ENCODE assay signal across 16 cellular contexts in the genomic region with DNA sequence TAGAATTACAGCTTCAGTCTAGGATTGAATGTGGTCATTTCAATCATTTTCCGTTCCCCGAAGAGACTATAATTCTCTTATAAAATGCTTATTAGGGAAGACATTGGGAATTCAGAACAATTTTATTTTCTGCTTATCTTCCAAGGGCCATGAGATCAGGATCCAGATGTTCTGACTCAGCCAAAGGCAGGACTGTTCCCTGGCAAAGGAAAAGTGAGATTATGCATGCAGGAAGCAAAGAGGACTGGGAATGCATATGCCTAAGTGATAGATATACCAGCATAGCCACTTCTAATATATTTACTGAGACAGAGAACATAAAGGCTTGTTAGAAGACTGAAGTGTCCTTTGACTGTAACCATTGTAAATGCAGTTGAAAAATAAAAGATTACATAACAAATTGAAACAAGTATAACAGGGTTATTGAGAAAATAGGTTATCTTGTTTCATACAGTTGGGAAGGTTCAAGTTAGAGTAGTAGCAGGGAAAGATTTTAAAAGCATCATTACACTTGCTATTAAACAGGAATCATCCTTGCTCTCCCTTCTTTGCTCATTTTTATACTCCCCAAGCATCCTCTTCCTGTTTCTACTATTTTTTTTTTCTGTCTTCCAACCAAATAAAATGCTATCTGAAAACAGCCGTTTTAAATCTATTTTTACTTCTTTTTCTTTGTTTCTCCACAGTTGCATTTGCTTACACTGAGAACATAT.
DNase-seq lines count a peak whose midpoint lies in the region; ATAC-seq and TF ChIP-seq lines count a peak whose summit lies in the region.
"Had no signal": no experiment of that assay in that cellular context is flagged by ENCODE, and none has a peak within 500 bp of the region (broad histone marks: within the 10 kb centered on the region; RNA-seq: fewer than 3 reads in every experiment).

No MANE protein-coding gene starts in this region.

- no peaks in the 10 kb centered on the region for H3K9me3 ChIP-seq in mucosa of descending colon
- peaks cover 20% of the 10 kb centered on the region for H3K9me3 ChIP-seq in Karpas-422 (ENCODE audit: low read length)
- H3K9me3 ChIP-seq in body of pancreas = no peaks in the 10 kb centered on the region
- H3K9me3 ChIP-seq: tibial nerve had no signal

- H3K36me3 ChIP-seq in mucosa of descending colon (ENCODE audit: low read depth) = no peaks in the 10 kb centered on the region
- no peaks in the 10 kb centered on the region for H3K36me3 ChIP-seq in Karpas-422 (ENCODE audit: insufficient read depth, low read length)
- H3K36me3 ChIP-seq in body of pancreas (replicated peaks in 1 of 2; ENCODE audit: insufficient read depth in 1 of 2, low read depth in 2 of 2) = no peaks in the 10 kb centered on the region
- H3K36me3 ChIP-seq: tibial nerve had no signal

- no peak for TF ChIP-seq POLR2A in body of pancreas (IDR thresholded peaks at IDR 0.05)

- TF ChIP-seq CTCF in AG09309 (IDR thresholded peaks at IDR 0.05; ENCODE audit: control insufficient read depth, insufficient read depth, low read depth, low read length, missing control alignments) (no peak), mucosa of descending colon (IDR thresholded peaks at IDR 0.05) (no peak), body of pancreas (IDR thresholded peaks at IDR 0.05) (no peak)

- H3K4me1 ChIP-seq in mucosa of descending colon (ENCODE audit: low read depth) (peaks cover 9% of the 10 kb centered on the region), Karpas-422 (ENCODE audit: low read length) (no peaks in the 10 kb centered on the region), body of pancreas (no peaks in the 10 kb centered on the region)

- ATAC-seq in SK-N-SH treated with all-trans-retinoic acid at 6 μM for 48 hours (peak; percentile 83), Right ventricle myocardium superior (ENCODE audit: poor library complexity) (peak; percentile 83), mucosa of descending colon (peak; percentile 37), body of pancreas (no peak)
- ATAC-seq: activated CD4-positive, CD25-positive, alpha-beta regulatory T cell treated with anti-CD3 and anti-CD28 coated beads, Interleukin-2, amount 50 U/mL, for 24 hours; natural killer cell treated with Interleukin-12 subunit alpha and Interleukin-12 subunit beta and Interleukin-15 and Interleukin-18, amount 100 ng/mL, for 72 hours had no signal

- intact Hi-C loops in Right ventricle myocardium superior (cut with DNase I) = no loop called here
- intact Hi-C loops in mucosa of descending colon (cut with DNase I, micrococcal nuclease) = no loop called here
- intact Hi-C loops in body of pancreas (cut with DNase I) = no loop called here

- DNase-seq in AG09309 (ENCODE audit: low read depth) (peak; percentile 28), Right ventricle myocardium superior (no peak), mucosa of descending colon (no peak), dedifferentiated amniotic fluid mesenchymal stem cell (ENCODE audit: extremely low spot score) (no peak), T-helper 1 cell (no peak), Karpas-422 (no peak), body of pancreas (no peak)
- DNase-seq: ACHN; activated CD8-positive, alpha-beta memory T cell treated with anti-CD3 and anti-CD28 coated beads, Interleukin-2, amount 50 U/mL, for 4 hours; left cardiac atrium; NCI-H187; stimulated activated CD4-positive, alpha-beta T cell treated with anti-CD3 and anti-CD28 coated beads, Interleukin-4, amount 100 ng/mL, for 1 hour had no signal

- 51 to 57% methylated on average over 3 of the region's 3 CpGs for WGBS in body of pancreas, 2 donors

- no peak overlapping the region for H3K4me2 ChIP-seq in Karpas-422 (ENCODE audit: low read depth, low read length, poor library complexity, severe bottlenecking)

- H3K9ac ChIP-seq in Karpas-422 (ENCODE audit: low read length) = no peak overlapping the region

- H3K79me2 ChIP-seq in Karpas-422 (ENCODE audit: low read length) = no peaks in the 10 kb centered on the region

- no peaks in the 10 kb centered on the region for H3K9me2 ChIP-seq in Karpas-422 (replicated peaks; ENCODE audit: insufficient read depth, low read length)

- H3K27ac ChIP-seq in Karpas-422 (ENCODE audit: low read length) = no peak overlapping the region
- no peak overlapping the region for H3K27ac ChIP-seq in body of pancreas

- H3K4me3 ChIP-seq in AG09309 (ENCODE audit: control insufficient read depth, low read depth, low read length) (no peak overlapping the region), mucosa of descending colon (no peak overlapping the region), Karpas-422 (ENCODE audit: low read length) (no peak overlapping the region), body of pancreas (no peak overlapping the region)
- H3K4me3 ChIP-seq: tibial nerve had no signal

- H2AFZ ChIP-seq in Karpas-422 (ENCODE audit: low read length) = no peak overlapping the region

- H3K27me3 ChIP-seq in Karpas-422 (ENCODE audit: low read length) (no peaks in the 10 kb centered on the region), body of pancreas (no peaks in the 10 kb centered on the region)
- H3K27me3 ChIP-seq: tibial nerve had no signal

- H4K20me1 ChIP-seq in Karpas-422 (ENCODE audit: insufficient read depth, low read depth, low read length) = no peaks in the 10 kb centered on the region

TF ChIP-seq in SK-N-SH treated with all-trans-retinoic acid at 6 μM for 48 hours, 23 proteins besides CTCF, POLR2A, EP300 and RAD21:
- TF ChIP-seq TCF4 (CRISPR knock-in tag; IDR thresholded peaks at IDR 0.05; ENCODE audit: borderline replicate concordance) (0 out of 2 replicates have a peak, but pooled peaks have one; percentile 10), PPARA (CRISPR knock-in tag; IDR thresholded peaks at IDR 0.05; ENCODE audit: borderline replicate concordance) (no peak)
